Comparison of ENCODE assay signal across 19 cellular contexts in the genomic region with DNA sequence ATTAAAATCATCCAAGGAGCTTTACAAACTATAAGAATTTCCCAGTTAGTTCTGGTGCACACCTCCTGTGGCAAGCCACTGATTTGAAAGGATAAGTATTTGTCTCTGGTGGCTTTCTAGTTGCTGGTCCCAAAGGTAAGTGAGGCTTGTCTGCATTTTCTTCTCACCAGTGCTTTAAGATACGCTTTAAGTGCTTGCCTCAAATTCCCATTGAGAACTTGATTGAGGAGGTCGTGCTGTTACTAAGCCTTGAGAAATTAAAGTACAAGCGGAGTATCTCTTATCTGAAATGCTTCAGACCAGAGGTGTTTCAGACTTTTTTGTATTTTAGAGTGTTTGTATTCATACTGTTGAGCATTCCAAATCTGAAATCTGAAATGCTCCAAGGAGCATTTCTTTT. TPM values are rescaled to one million over a fixed set of nuclear protein-coding genes. Genes with fewer than 3 reads are reported as not detected.
A peak's percentile ranks its signal among the peaks of the same experiment; 100 is the strongest.
DNase-seq lines count a peak whose midpoint lies in the region; ATAC-seq and TF ChIP-seq lines count a peak whose summit lies in the region.
"Had no signal": no experiment of that assay in that cellular context is flagged by ENCODE, and none has a peak within 500 bp of the region (broad histone marks: within the 10 kb centered on the region; RNA-seq: fewer than 3 reads in every experiment).

No MANE protein-coding gene starts in this region.

- H3K27me3 ChIP-seq in cardiac muscle cell = no peaks in the 10 kb centered on the region
- no peaks in the 10 kb centered on the region for H3K27me3 ChIP-seq in left lung
- no peaks in the 10 kb centered on the region for H3K27me3 ChIP-seq in upper lobe of right lung
- no peaks in the 10 kb centered on the region for H3K27me3 ChIP-seq in BE2C
- H3K27me3 ChIP-seq: BLaER1 had no signal

- peaks cover under 1% of the 10 kb centered on the region for H3K4me1 Mint-ChIP-seq in mesothelial cell of epicardium
- H3K4me1 Mint-ChIP-seq: CD14-positive monocyte; CD4-positive, alpha-beta memory T cell; GM23338; IgD-negative memory B cell had no signal

- H3K4me3 ChIP-seq in cardiac muscle cell (no peak overlapping the region), left lung (no peak overlapping the region), upper lobe of right lung (no peak overlapping the region), BE2C (ENCODE audit: low read depth, low read length) (no peak overlapping the region)
- H3K4me3 ChIP-seq: BLaER1, GM23338 had no signal

- H3K36me3 ChIP-seq in cardiac muscle cell = peaks cover 15% of the 10 kb centered on the region
- peaks cover 0 to 22% of the 10 kb centered on the region in 2 donors for H3K36me3 ChIP-seq in left lung
- peaks cover 25% of the 10 kb centered on the region for H3K36me3 ChIP-seq in upper lobe of right lung
- H3K36me3 ChIP-seq in BE2C = peaks cover 19% of the 10 kb centered on the region

- H3K9me3 ChIP-seq in cardiac muscle cell (ENCODE audit: low read depth) (no peaks in the 10 kb centered on the region), left lung (no peaks in the 10 kb centered on the region), upper lobe of right lung (no peaks in the 10 kb centered on the region), BE2C (no peaks in the 10 kb centered on the region)
- H3K9me3 ChIP-seq: BLaER1 had no signal

- peak in 1 of 2 donors; percentile 53 for DNase-seq in cardiac muscle cell (ENCODE audit: low read depth in 1 of 2, low spot score in 1 of 2)
- no peak for DNase-seq in cardiac septum (ENCODE audit: low spot score)
- no peak for DNase-seq in left lung
- no peak for DNase-seq in mesothelial cell of epicardium (ENCODE audit: low spot score in 2 of 2, unreplicated experiment in 2 of 2)
- no peak for DNase-seq in upper lobe of right lung
- DNase-seq in ACHN = no peak
- DNase-seq in BE2C = no peak
- no peak for DNase-seq in stimulated activated CD4-positive, alpha-beta T cell treated with anti-CD3 and anti-CD28 coated beads, Interleukin-4, amount 100 ng/mL, for 1 hour
- DNase-seq: AML-193; CD4-positive, alpha-beta memory T cell; DMS153; DMS79; GDM1; HCEC 1CT had no signal

- intact Hi-C loops in cardiac septum (cut with DNase I) (no loop called here), left lung (cut with DNase I) (no loop called here), upper lobe of right lung (cut with DNase I) (no loop called here)

- peaks cover 15% of the 10 kb centered on the region for H3K36me3 Mint-ChIP-seq in mesothelial cell of epicardium

- H3K9me3 Mint-ChIP-seq in mesothelial cell of epicardium = no peaks in the 10 kb centered on the region
- H3K9me3 Mint-ChIP-seq: CD14-positive monocyte; CD4-positive, alpha-beta memory T cell; GM23338; IgD-negative memory B cell had no signal

- TF ChIP-seq CTCF in cardiac muscle cell (IDR thresholded peaks at IDR 0.05; ENCODE audit: low read depth, low read length) (no peak), left lung (IDR thresholded peaks at IDR 0.05) (no peak), mesothelial cell of epicardium (IDR thresholded peaks at IDR 0.05; ENCODE audit: unreplicated experiment) (no peak), upper lobe of right lung (IDR thresholded peaks at IDR 0.05) (no peak), BE2C (IDR thresholded peaks at IDR 0.05; ENCODE audit: low read depth, low read length) (no peak)

- H3K27me3 Mint-ChIP-seq in mesothelial cell of epicardium (ENCODE audit: low read depth) = no peaks in the 10 kb centered on the region
- H3K27me3 Mint-ChIP-seq: CD4-positive, alpha-beta memory T cell; IgD-negative memory B cell had no signal

- peak overlapping the region; percentile 5 for H3K27ac Mint-ChIP-seq in mesothelial cell of epicardium
- H3K27ac Mint-ChIP-seq: CD4-positive, alpha-beta memory T cell; GM23338; IgD-negative memory B cell had no signal

- ATAC-seq in left lung (peak; percentile 90), upper lobe of right lung (peak; percentile 81)
- ATAC-seq: GM23338, HepG2 had no signal

- in situ Hi-C loops in ACHN (cut with HindIII; ENCODE audit: low pct_ligation_motif_present, low pct_unique_long_range_greater_than_20kb, low sequenced_read_pairs) = no loop called here

- H3K4me1 ChIP-seq in cardiac muscle cell (ENCODE audit: low read depth) (peaks cover 29% of the 10 kb centered on the region), left lung (no peaks in the 10 kb centered on the region), upper lobe of right lung (no peaks in the 10 kb centered on the region), BE2C (no peaks in the 10 kb centered on the region)
- H3K4me1 ChIP-seq: BLaER1 had no signal

- H3K27ac ChIP-seq in cardiac muscle cell = peak overlapping the region; percentile 58
- H3K27ac ChIP-seq in left lung = no peak overlapping the region
- no peak overlapping the region for H3K27ac ChIP-seq in upper lobe of right lung
- H3K27ac ChIP-seq: BLaER1 had no signal

- H3K4me3 Mint-ChIP-seq in mesothelial cell of epicardium = no peak overlapping the region
- H3K4me3 Mint-ChIP-seq: CD14-positive monocyte; CD4-positive, alpha-beta memory T cell; GM23338; IgD-negative memory B cell had no signal

RNA-seq across cellular contexts. Expression of gene MYO6, which starts 29.9 kb away (rescaled TPM):
- total RNA-seq in cardiac muscle cell (8.7 and 17.9 TPM in 2 replicates), cardiac septum (7.0 TPM), left lung (100 to 1,000 TPM in 1 of 2 donors, 10 to 100 TPM in 1; 55.6 to 105 TPM), mesothelial cell of epicardium (69.1 to 70.0 TPM (median 69.5 TPM) in 3 replicates), upper lobe of right lung (66.2 TPM)
- 34.7 and 63.7 TPM in 2 replicates for polyA plus RNA-seq in cardiac muscle cell
- polyA plus RNA-seq in BE2C (2012; ENCODE audit: insufficient read depth, insufficient read length, low read depth) = 0.42 TPM
- polyA plus RNA-seq: CD14-positive monocyte had no signal
